In genomic region chr12:55932546-55932919, GRCh38 we compare ENCODE assay signal across 8 cellular contexts. TPM values are rescaled to one million over a fixed set of nuclear protein-coding genes. Genes with fewer than 3 reads are reported as not detected.
DNase-seq lines count a peak whose midpoint lies in the region; ATAC-seq, FAIRE-seq and TF ChIP-seq lines count a peak whose summit lies in the region.

No MANE protein-coding gene starts in this region.

- peak overlapping the region; percentile 99 for H3K27ac Mint-ChIP-seq in activated naive CD8-positive, alpha-beta T cell treated with anti-CD3 and anti-CD28 coated beads for 36 hours

- ATAC-seq in HG02852 (IDR thresholded peaks at IDR 0.05; ENCODE audit: unreplicated experiment) = no peak

- H3K4me3 ChIP-seq in OCI-LY3 (ENCODE audit: low read length) (peak overlapping the region; percentile 78), iPS-20b (ENCODE audit: low read length) (peak overlapping the region; percentile 75)

- H3K9me3 ChIP-seq in OCI-LY3 (ENCODE audit: insufficient read depth, low read length) (peaks cover 4% of the 10 kb centered on the region; the same call in 1 of the 2 replicates), iPS-20b (ENCODE audit: insufficient read depth, low read depth, low read length) (no peaks in the 10 kb centered on the region)

- no peaks in the 10 kb centered on the region for H4K20me1 ChIP-seq in OCI-LY3 (ENCODE audit: insufficient read depth, low read length)

- peaks cover 12% of the 10 kb centered on the region for H3K79me2 ChIP-seq in OCI-LY3 (ENCODE audit: low read length)

- H3K9ac ChIP-seq in OCI-LY3 (ENCODE audit: low read length) (peak overlapping the region; percentile 73), iPS-20b (ENCODE audit: low read depth, low read length) (peak overlapping the region; percentile 55; the same call in 1 of the 2 replicates)

- peaks cover 3% of the 10 kb centered on the region; the same call in 1 of the 2 replicates for H3K27me3 ChIP-seq in OCI-LY3 (ENCODE audit: low read depth, low read length)
- peaks cover 42% of the 10 kb centered on the region for H3K27me3 ChIP-seq in iPS-20b (ENCODE audit: insufficient read depth, low read length)

- no peaks in the 10 kb centered on the region for H3K27me3 Mint-ChIP-seq in activated naive CD8-positive, alpha-beta T cell treated with anti-CD3 and anti-CD28 coated beads for 36 hours

- no peaks in the 10 kb centered on the region for H3K9me3 Mint-ChIP-seq in activated naive CD8-positive, alpha-beta T cell treated with anti-CD3 and anti-CD28 coated beads for 36 hours

- H2AFZ ChIP-seq in OCI-LY3 (ENCODE audit: low read depth, low read length) = peak overlapping the region; percentile 75; the same call in 1 of the 2 replicates

- DNase-seq in GM12891 (ENCODE audit: insufficient read length, low spot score) = no peak
- DNase-seq in activated naive CD8-positive, alpha-beta T cell treated with anti-CD3 and anti-CD28 coated beads for 36 hours = no peak
- DNase-seq in stimulated activated CD4-positive, alpha-beta T cell treated with anti-CD3 and anti-CD28 coated beads, Interleukin-4, amount 100 ng/mL, for 24 hours = peak; percentile 53
- DNase-seq in NCI-H345 (lab: John Stamatoyannopoulos, UW) = no peak
- no peak for DNase-seq in COLO829 (ENCODE audit: low spot score)

- H3K4me1 ChIP-seq in OCI-LY3 (ENCODE audit: low read length) = peaks cover 34% of the 10 kb centered on the region
- H3K4me1 ChIP-seq in iPS-20b (ENCODE audit: insufficient read depth, low read length) = peaks cover 12% of the 10 kb centered on the region

- no peak for TF ChIP-seq POLR2A in GM12891 (IDR thresholded peaks at IDR 0.05; ENCODE audit: low read depth, low read length)

- no peak for TF ChIP-seq CTCF in OCI-LY3 (IDR thresholded peaks at IDR 0.05; ENCODE audit: low read depth, low read length)

- H3K36me3 ChIP-seq in OCI-LY3 (replicated peaks; ENCODE audit: low read depth, low read length) (no peaks in the 10 kb centered on the region), iPS-20b (ENCODE audit: insufficient read depth, low read depth, low read length) (no peaks in the 10 kb centered on the region)

- H3K36me3 Mint-ChIP-seq in activated naive CD8-positive, alpha-beta T cell treated with anti-CD3 and anti-CD28 coated beads for 36 hours = peaks cover 63% of the 10 kb centered on the region

- peak; percentile 88 for FAIRE-seq in GM12891 (lab: Jason Lieb, UNC)

- H3K4me1 Mint-ChIP-seq in activated naive CD8-positive, alpha-beta T cell treated with anti-CD3 and anti-CD28 coated beads for 36 hours = peaks cover 62% of the 10 kb centered on the region

- H3K4me3 Mint-ChIP-seq in activated naive CD8-positive, alpha-beta T cell treated with anti-CD3 and anti-CD28 coated beads for 36 hours = peak overlapping the region; percentile 99

- H3K27ac ChIP-seq in OCI-LY3 (ENCODE audit: low read length) = no peak overlapping the region
- H3K27ac ChIP-seq in iPS-20b (ENCODE audit: low read length) = no peak overlapping the region

- peak overlapping the region; percentile 76 for H3K4me2 ChIP-seq in OCI-LY3 (ENCODE audit: low read length)

TF ChIP-seq in GM12891, 5 proteins besides CTCF, POLR2A, EP300 and RAD21:
- TF ChIP-seq POLR2AphosphoS5 (IDR thresholded peaks at IDR 0.05; ENCODE audit: low read depth, low read length) (no peak), TAF1 (IDR thresholded peaks at IDR 0.05; ENCODE audit: low read depth, low read length) (no peak), PAX5 (IDR thresholded peaks at IDR 0.05; ENCODE audit: insufficient read depth, low read length, severe bottlenecking) (no peak), SPI1 (IDR thresholded peaks at IDR 0.05; ENCODE audit: low read depth, low read length) (no peak), POU2F2 (IDR thresholded peaks at IDR 0.05; ENCODE audit: low read depth, low read length) (no peak)

RNA-seq across cellular contexts. Expression of gene DGKA, which starts 1.6 kb away (rescaled TPM):
- 49.3 TPM for polyA plus RNA-seq in GM12891 (2012; ENCODE audit: low read depth, missing spikeins)
- total RNA-seq in activated naive CD8-positive, alpha-beta T cell treated with anti-CD3 and anti-CD28 coated beads for 36 hours = 100 to 1,000 TPM; 236 TPM

RNA-seq across cellular contexts. Expression of gene PYM1, which starts 4.8 kb away (rescaled TPM):
- polyA plus RNA-seq in GM12891 (2012; ENCODE audit: low read depth, missing spikeins) = 29.8 TPM
- 10 to 100 TPM; 33.3 to 34.9 TPM for total RNA-seq in activated naive CD8-positive, alpha-beta T cell treated with anti-CD3 and anti-CD28 coated beads for 36 hours

RNA-seq across cellular contexts. Expression of gene PMEL, which starts 33.3 kb away (rescaled TPM):
- polyA plus RNA-seq in GM12891 (2012; ENCODE audit: low read depth, missing spikeins) = 1.7 TPM
- total RNA-seq in activated naive CD8-positive, alpha-beta T cell treated with anti-CD3 and anti-CD28 coated beads for 36 hours = under 1 TPM; 0.25 to 0.28 TPM

RNA-seq across cellular contexts. Expression of gene CDK2, which starts 34.1 kb away (rescaled TPM):
- 75.6 TPM for polyA plus RNA-seq in GM12891 (2012; ENCODE audit: low read depth, missing spikeins)
- total RNA-seq in activated naive CD8-positive, alpha-beta T cell treated with anti-CD3 and anti-CD28 coated beads for 36 hours = 100 to 1,000 TPM; 111 to 120 TPM

RNA-seq across cellular contexts. Expression of gene RAB5B, which starts 41.3 kb away (rescaled TPM):
- polyA plus RNA-seq in GM12891 (2012; ENCODE audit: low read depth, missing spikeins) = 56.2 TPM
- 10 to 100 TPM; 24.5 to 25.3 TPM for total RNA-seq in activated naive CD8-positive, alpha-beta T cell treated with anti-CD3 and anti-CD28 coated beads for 36 hours
